15 cellular contexts compared by ENCODE assay signal in genomic region chr5:175129619-175130018, GRCh38.
DNase-seq lines count a peak whose midpoint lies in the region; ATAC-seq and TF ChIP-seq lines count a peak whose summit lies in the region.
"Had no signal": no experiment of that assay in that cellular context is flagged by ENCODE, and none has a peak within 500 bp of the region (broad histone marks: within the 10 kb centered on the region; RNA-seq: fewer than 3 reads in every experiment).

No MANE protein-coding gene starts in this region.

- H3K36me3 ChIP-seq in endodermal cell (ENCODE audit: control insufficient read depth, insufficient read depth, low read length) (no peaks in the 10 kb centered on the region), neural cell (ENCODE audit: insufficient read depth, low read length) (no peaks in the 10 kb centered on the region)
- H3K36me3 ChIP-seq: BLaER1 had no signal

- no peak overlapping the region for H3K27ac ChIP-seq in endodermal cell (ENCODE audit: low read depth, low read length)
- no peak overlapping the region for H3K27ac ChIP-seq in neural cell (ENCODE audit: low read length)
- H3K27ac ChIP-seq: 22Rv1, BLaER1, KMS-11 had no signal

- no peak for TF ChIP-seq EP300 in neural cell (conservative IDR thresholded peaks at IDR 0.05; ENCODE audit: poor library complexity, severe bottlenecking)

- H3K9me3 ChIP-seq in endodermal cell (ENCODE audit: control insufficient read depth, low read length) = peaks cover 5% of the 10 kb centered on the region
- H3K9me3 ChIP-seq in neural cell (ENCODE audit: low read length) = no peaks in the 10 kb centered on the region
- H3K9me3 ChIP-seq: BLaER1 had no signal

- no peaks in the 10 kb centered on the region for H3K4me1 ChIP-seq in endodermal cell (ENCODE audit: control insufficient read depth, insufficient read depth, low read length)

- H4K20me1 ChIP-seq in neural cell (ENCODE audit: insufficient read depth) = no peaks in the 10 kb centered on the region
- H4K20me1 ChIP-seq: BLaER1 had no signal

- no peaks in the 10 kb centered on the region for H3F3A ChIP-seq in neural cell (ENCODE audit: insufficient read depth, low read length, poor library complexity, severe bottlenecking)

- peaks cover 20% of the 10 kb centered on the region for H3K4me1 Mint-ChIP-seq in endodermal cell
- H3K4me1 Mint-ChIP-seq: CD14-positive monocyte had no signal

- H3K4me3 ChIP-seq in endodermal cell (ENCODE audit: low read length) = no peak overlapping the region
- H3K4me3 ChIP-seq in neural cell (ENCODE audit: low read length) = no peak overlapping the region
- H3K4me3 ChIP-seq: BLaER1 had no signal

- no peak for ATAC-seq in GM18868 (IDR thresholded peaks at IDR 0.05; ENCODE audit: unreplicated experiment)
- ATAC-seq: CD8-positive, alpha-beta T cell had no signal

- TF ChIP-seq CTCF in endodermal cell (conservative IDR thresholded peaks at IDR 0.05) (peak; percentile 26), neural cell (IDR thresholded peaks at IDR 0.05; ENCODE audit: poor library complexity, severe bottlenecking) (peak; percentile 33)

- no peaks in the 10 kb centered on the region for H3K27me3 Mint-ChIP-seq in endodermal cell (ENCODE audit: insufficient read depth)

- H3K9me3 Mint-ChIP-seq in endodermal cell = peaks cover 2% of the 10 kb centered on the region

- peak; percentile 23 for TF ChIP-seq RAD21 in neural cell (conservative IDR thresholded peaks at IDR 0.05)

- H3K9ac ChIP-seq in endodermal cell (ENCODE audit: extremely low read depth, low read length, poor library complexity, severe bottlenecking) (no peak overlapping the region), neural cell (ENCODE audit: low read length) (no peak overlapping the region)
- H3K9ac ChIP-seq: BLaER1, KMS-11 had no signal

- DNase-seq in NCI-H82 (lab: John Stamatoyannopoulos, UW) = peak; percentile 3
- no peak for DNase-seq in NCI-H82 treated with DMSO at 0.1 percent for 48 hours (lab: John Stamatoyannopoulos, UW; ENCODE audit: unreplicated experiment)
- DNase-seq in endodermal cell = no peak
- DNase-seq in NCI-H2081 (lab: John Stamatoyannopoulos, UW) = no peak
- DNase-seq in CD1c-positive myeloid dendritic cell (ENCODE audit: extremely low spot score) = no peak
- DNase-seq: Calu3; CD8-positive, alpha-beta T cell; DMS79 treated with DMSO at 0.1 percent for 48 hours; GF-D8 had no signal

- H3K27ac Mint-ChIP-seq in endodermal cell = no peak overlapping the region
- H3K27ac Mint-ChIP-seq: CD14-positive monocyte; CD8-positive, alpha-beta T cell had no signal

- H3K79me2 ChIP-seq in neural cell (replicated peaks; ENCODE audit: insufficient read depth, low read length) = no peaks in the 10 kb centered on the region

- WGBS in endodermal cell (ENCODE audit: insufficient coverage in 1 of 2, insufficient read length in 1 of 2), 2 experiments = 72 to 73% methylated on average over 2 of the region's 4 CpGs

- no peak overlapping the region for H2AFZ ChIP-seq in neural cell (ENCODE audit: low read depth, low read length)

- no peaks in the 10 kb centered on the region for H3K9me2 ChIP-seq in neural cell (ENCODE audit: insufficient read depth, low read length)

- H3K4me2 ChIP-seq in neural cell (ENCODE audit: low read length) = no peak overlapping the region
- H3K4me2 ChIP-seq: KMS-11 had no signal

- H3K36me3 Mint-ChIP-seq in endodermal cell (ENCODE audit: low read depth) = no peaks in the 10 kb centered on the region
- H3K36me3 Mint-ChIP-seq: CD14-positive monocyte; CD8-positive, alpha-beta T cell had no signal

- H3K4me3 Mint-ChIP-seq in endodermal cell = no peak overlapping the region
- H3K4me3 Mint-ChIP-seq: CD14-positive monocyte; CD8-positive, alpha-beta T cell had no signal

- H3K27me3 ChIP-seq in endodermal cell (ENCODE audit: control insufficient read depth, insufficient read depth, low read length, poor library complexity, severe bottlenecking) (no peaks in the 10 kb centered on the region), neural cell (ENCODE audit: insufficient read depth, low read depth, low read length) (no peaks in the 10 kb centered on the region)
- H3K27me3 ChIP-seq: BLaER1 had no signal

TF ChIP-seq in neural cell, 6 proteins besides CTCF, POLR2A, EP300 and RAD21:
- TF ChIP-seq POLR2AphosphoS5 (IDR thresholded peaks at IDR 0.05) (no peak), TAF1 (IDR thresholded peaks at IDR 0.05; ENCODE audit: low read depth) (no peak), SMC3 (conservative IDR thresholded peaks at IDR 0.05; ENCODE audit: poor library complexity) (no peak), EZH2 (IDR thresholded peaks at IDR 0.05; ENCODE audit: borderline replicate concordance, insufficient read depth, low read length, poor library complexity, severe bottlenecking) (no peak), MXI1 (conservative IDR thresholded peaks at IDR 0.05; ENCODE audit: poor library complexity, severe bottlenecking) (no peak), REST (IDR thresholded peaks at IDR 0.05; ENCODE audit: borderline replicate concordance) (no peak)
